Comparison of ENCODE assay signal across 27 cellular contexts in genomic region chr6:130373992-130374391, GRCh38.
"Had no signal": no experiment of that assay in that cellular context is flagged by ENCODE, and none has a peak within 500 bp of the region (broad histone marks: within the 10 kb centered on the region; RNA-seq: fewer than 3 reads in every experiment).

No MANE protein-coding gene starts in this region.

- ATAC-seq: activated T-cell treated with anti-CD3 and anti-CD28 coated beads, Interleukin-2, amount 50 U/mL, for 72 hours; effector memory CD8-positive, alpha-beta T cell; gastroesophageal sphincter had no signal

- H3K27me3 Mint-ChIP-seq: activated T-cell treated with anti-CD3 and anti-CD28 coated beads, Interleukin-2, amount 50 U/mL, for 24 hours; effector memory CD8-positive, alpha-beta T cell had no signal

- H3K4me3 Mint-ChIP-seq: activated CD4-positive, alpha-beta memory T cell treated with anti-CD3 and anti-CD28 coated beads, Interleukin-2, amount 10 ng/mL, durations not matched to agents 7 days and 5 days; activated CD4-positive, alpha-beta T cell treated with anti-CD3 and anti-CD28 coated beads, Interleukin-2, amount 10 ng/mL, durations not matched to agents 7 days and 5 days; activated naive CD8-positive, alpha-beta T cell; activated T-cell treated with anti-CD3 and anti-CD28 coated beads, Interleukin-2, amount 50 U/mL, for 24 hours; activated T-cell treated with anti-CD3 and anti-CD28 coated beads, Interleukin-2, amount 50 U/mL, for 72 hours; effector memory CD8-positive, alpha-beta T cell had no signal

- DNase-seq: activated CD4-positive, alpha-beta memory T cell treated with anti-CD3 and anti-CD28 coated beads, Interleukin-2, amount 10 ng/mL, durations not matched to agents 7 days and 5 days; activated CD4-positive, alpha-beta T cell treated with anti-CD3 and anti-CD28 coated beads for 1 hour; activated CD4-positive, alpha-beta T cell treated with anti-CD3 and anti-CD28 coated beads for 4 hours; activated CD4-positive, alpha-beta T cell treated with anti-CD3 and anti-CD28 coated beads, Interleukin-2, amount 10 ng/mL, durations not matched to agents 7 days and 5 days; activated CD4-positive, alpha-beta T cell treated with anti-CD3 and anti-CD28 coated beads, Interleukin-2, amount 50 U/mL, for 4 hours; activated CD8-positive, alpha-beta memory T cell treated with anti-CD3 and anti-CD28 coated beads, Interleukin-2, amount 50 U/mL, for 48 hours; activated gamma-delta T cell; activated naive CD4-positive, alpha-beta T cell; activated naive CD4-positive, alpha-beta T cell treated with anti-CD3 and anti-CD28 coated beads, Interleukin-2, amount 50 U/mL, for 16 hours; activated T-cell treated with anti-CD3 and anti-CD28 coated beads for 4 hours; activated T-cell treated with anti-CD3 and anti-CD28 coated beads, Interleukin-2, amount 50 U/mL, for 24 hours; activated T-cell treated with anti-CD3 and anti-CD28 coated beads, Interleukin-2, amount 50 U/mL, for 72 hours; amniotic stem cell; anterior cingulate cortex; brain microvascular endothelial cell; caudate nucleus; cortex of kidney; dermis blood vessel endothelial cell; effector CD4-positive, alpha-beta T cell; effector memory CD8-positive, alpha-beta T cell; erythroblast; foreskin melanocyte; head of caudate nucleus; T-helper 2 cell had no signal

- H3K27me3 ChIP-seq: brain microvascular endothelial cell had no signal

- H3K4me3 ChIP-seq: esophagus muscularis mucosa, gastroesophageal sphincter had no signal

- H3K36me3 Mint-ChIP-seq: activated naive CD8-positive, alpha-beta T cell had no signal

- H3K9me3 ChIP-seq: esophagus muscularis mucosa, gastroesophageal sphincter had no signal

- H3K27ac Mint-ChIP-seq: activated CD4-positive, alpha-beta memory T cell treated with anti-CD3 and anti-CD28 coated beads, Interleukin-2, amount 10 ng/mL, durations not matched to agents 7 days and 5 days; activated CD4-positive, alpha-beta T cell treated with anti-CD3 and anti-CD28 coated beads, Interleukin-2, amount 10 ng/mL, durations not matched to agents 7 days and 5 days; activated naive CD8-positive, alpha-beta T cell; activated T-cell treated with anti-CD3 and anti-CD28 coated beads, Interleukin-2, amount 50 U/mL, for 24 hours; activated T-cell treated with anti-CD3 and anti-CD28 coated beads, Interleukin-2, amount 50 U/mL, for 72 hours; effector memory CD8-positive, alpha-beta T cell had no signal

- H3K4me1 ChIP-seq: esophagus muscularis mucosa, gastroesophageal sphincter had no signal

- H3K27ac ChIP-seq: brain microvascular endothelial cell, esophagus muscularis mucosa, gastroesophageal sphincter had no signal

- H3K36me3 ChIP-seq: brain microvascular endothelial cell, esophagus muscularis mucosa, gastroesophageal sphincter had no signal

- H3K9me3 Mint-ChIP-seq: activated CD4-positive, alpha-beta T cell treated with anti-CD3 and anti-CD28 coated beads, Interleukin-2, amount 10 ng/mL, durations not matched to agents 7 days and 5 days; activated T-cell treated with anti-CD3 and anti-CD28 coated beads, Interleukin-2, amount 50 U/mL, for 24 hours; activated T-cell treated with anti-CD3 and anti-CD28 coated beads, Interleukin-2, amount 50 U/mL, for 72 hours; effector memory CD8-positive, alpha-beta T cell had no signal
